8 cellular contexts compared by ENCODE assay signal in the genomic region with DNA sequence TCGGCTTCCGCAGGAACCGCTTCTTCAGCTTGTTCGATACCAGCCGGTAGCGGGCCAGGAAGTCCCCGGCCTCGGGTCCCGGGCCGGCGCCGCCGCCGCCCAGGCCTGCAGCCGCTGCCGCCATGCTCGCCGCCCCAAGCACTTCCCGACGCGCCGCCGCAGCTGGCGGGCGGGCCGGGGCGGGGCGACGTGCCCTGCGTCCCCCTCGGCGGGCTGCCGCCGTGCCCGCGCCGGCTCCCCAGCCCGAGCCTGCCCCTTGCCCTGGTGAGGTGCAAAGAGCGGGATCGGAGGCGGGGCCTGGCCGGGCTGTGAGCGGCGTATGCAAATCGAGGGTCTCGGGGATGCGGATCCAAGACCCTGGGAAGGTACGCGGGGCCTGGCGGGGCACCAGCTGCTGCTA. TPM values are rescaled to one million over a fixed set of nuclear protein-coding genes. Genes with fewer than 3 reads are reported as not detected.
DNase-seq lines count a peak whose midpoint lies in the region; ATAC-seq lines count a peak whose summit lies in the region.
"Not testable (repeated sequence)": the region's sequence is repeated elsewhere in the genome, so short reads cannot be mapped to it uniquely, and the experiment has no call there.

A gene (minus strand): TSS at position 144 of the 400 bp plus-strand sequence. CDS start 20 bp downstream, at position 124.

- H3K4me1 Mint-ChIP-seq in activated CD8-positive, alpha-beta memory T cell treated with anti-CD3 and anti-CD28 coated beads, Interleukin-2, amount 10 ng/mL, durations not matched to agents 7 days and 5 days; stimulated activated memory B cell treated with anti-CD40 and anti-IgM and Interleukin-4, amounts not matched to agents 10 μg/mL and 1 μg/mL and 100 μg/mL, for 72 hours: not testable (repeated sequence)

- CTCF ChIA-PET in activated CD8-positive, alpha-beta memory T cell treated with anti-CD3 and anti-CD28 coated beads, Interleukin-2, amount 10 ng/mL, durations not matched to agents 7 days and 5 days (lab: Charles Lee), result not testable (repeated sequence)

- ATAC-seq in GM18511 (IDR thresholded peaks at IDR 0.05; ENCODE audit: unreplicated experiment) (peak; percentile 85), GM19455 (IDR thresholded peaks at IDR 0.05; ENCODE audit: unreplicated experiment) (peak; percentile 92), HG02571 (IDR thresholded peaks at IDR 0.05; ENCODE audit: unreplicated experiment) (peak; percentile 76), HG03066 (IDR thresholded peaks at IDR 0.05; ENCODE audit: low read depth, unreplicated experiment) (peak; percentile 66), HG03571 (IDR thresholded peaks at IDR 0.05; ENCODE audit: unreplicated experiment) (peak; percentile 83), left colon (peak; percentile 89)
- peak; percentile 75 for ATAC-seq in activated CD8-positive, alpha-beta memory T cell treated with anti-CD3 and anti-CD28 coated beads, Interleukin-2, amount 10 ng/mL, durations not matched to agents 7 days and 5 days
- ATAC-seq in stimulated activated memory B cell treated with anti-CD40 and anti-IgM and Interleukin-4, amounts not matched to agents 10 μg/mL and 1 μg/mL and 100 μg/mL, for 72 hours, result peak; percentile 95

- not testable (repeated sequence) for H3K9me3 Mint-ChIP-seq in activated CD8-positive, alpha-beta memory T cell treated with anti-CD3 and anti-CD28 coated beads, Interleukin-2, amount 10 ng/mL, durations not matched to agents 7 days and 5 days (ENCODE audit: low read depth); stimulated activated memory B cell treated with anti-CD40 and anti-IgM and Interleukin-4, amounts not matched to agents 10 μg/mL and 1 μg/mL and 100 μg/mL, for 72 hours

- not testable (repeated sequence) for H3K36me3 Mint-ChIP-seq in activated CD8-positive, alpha-beta memory T cell treated with anti-CD3 and anti-CD28 coated beads, Interleukin-2, amount 10 ng/mL, durations not matched to agents 7 days and 5 days; stimulated activated memory B cell treated with anti-CD40 and anti-IgM and Interleukin-4, amounts not matched to agents 10 μg/mL and 1 μg/mL and 100 μg/mL, for 72 hours

- not testable (repeated sequence) for H3K4me3 Mint-ChIP-seq in activated CD8-positive, alpha-beta memory T cell treated with anti-CD3 and anti-CD28 coated beads, Interleukin-2, amount 10 ng/mL, durations not matched to agents 7 days and 5 days; stimulated activated memory B cell treated with anti-CD40 and anti-IgM and Interleukin-4, amounts not matched to agents 10 μg/mL and 1 μg/mL and 100 μg/mL, for 72 hours

- not testable (repeated sequence) for H3K27ac Mint-ChIP-seq in activated CD8-positive, alpha-beta memory T cell treated with anti-CD3 and anti-CD28 coated beads, Interleukin-2, amount 10 ng/mL, durations not matched to agents 7 days and 5 days; stimulated activated memory B cell treated with anti-CD40 and anti-IgM and Interleukin-4, amounts not matched to agents 10 μg/mL and 1 μg/mL and 100 μg/mL, for 72 hours

- intact Hi-C loops in left colon (cut with DNase I, micrococcal nuclease), result not testable (repeated sequence)

- DNase-seq in activated CD8-positive, alpha-beta memory T cell treated with anti-CD3 and anti-CD28 coated beads, Interleukin-2, amount 10 ng/mL, durations not matched to agents 7 days and 5 days; left colon: not testable (repeated sequence)

- H3K27me3 Mint-ChIP-seq in activated CD8-positive, alpha-beta memory T cell treated with anti-CD3 and anti-CD28 coated beads, Interleukin-2, amount 10 ng/mL, durations not matched to agents 7 days and 5 days; stimulated activated memory B cell treated with anti-CD40 and anti-IgM and Interleukin-4, amounts not matched to agents 10 μg/mL and 1 μg/mL and 100 μg/mL, for 72 hours: not testable (repeated sequence)

RNA-seq across cellular contexts. Expression of the gene that starts here (rescaled TPM):
- total RNA-seq in activated CD8-positive, alpha-beta memory T cell treated with anti-CD3 and anti-CD28 coated beads, Interleukin-2, amount 10 ng/mL, durations not matched to agents 7 days and 5 days, result 10 to 100 TPM; 10.5 to 10.8 TPM
- 10 to 100 TPM; 10.7 to 11.4 TPM for total RNA-seq in left colon
